Comparison of ENCODE assay signal across 11 cellular contexts in the genomic region with DNA sequence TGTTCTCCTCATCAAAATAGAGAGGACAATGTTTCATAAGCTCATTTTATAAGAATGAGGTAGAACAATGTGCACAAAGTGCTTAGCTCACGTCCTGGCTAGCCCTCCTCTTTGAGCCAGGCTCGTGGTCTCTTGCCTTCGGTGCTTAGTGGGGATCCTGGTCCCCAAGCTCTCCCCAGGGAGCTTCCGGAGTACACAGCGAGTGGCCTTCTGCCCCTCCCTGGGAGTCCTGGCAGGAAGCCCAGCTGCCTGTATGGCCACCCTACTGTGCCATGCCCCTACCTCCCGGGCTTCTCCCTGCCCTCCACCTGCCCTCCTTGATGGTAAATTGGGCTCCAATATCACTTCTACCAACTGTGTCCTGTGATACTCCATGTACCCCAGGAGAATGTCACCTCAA. TPM values are rescaled to one million over a fixed set of nuclear protein-coding genes. Genes with fewer than 3 reads are reported as not detected.
DNase-seq lines count a peak whose midpoint lies in the region; ATAC-seq and TF ChIP-seq lines count a peak whose summit lies in the region.
"Had no signal": no experiment of that assay in that cellular context is flagged by ENCODE, and none has a peak within 500 bp of the region (broad histone marks: within the 10 kb centered on the region; RNA-seq: fewer than 3 reads in every experiment).

No MANE protein-coding gene starts in this region.

- no peak overlapping the region for H2AFZ ChIP-seq in OCI-LY3 (ENCODE audit: low read depth, low read length)

- no peak for TF ChIP-seq POLR2A in thyroid gland (IDR thresholded peaks at IDR 0.05)

- H3K36me3 Mint-ChIP-seq in endothelial cell (ENCODE audit: low read depth, unreplicated experiment) = peaks cover 8% of the 10 kb centered on the region

- no peaks in the 10 kb centered on the region for H3K9me3 ChIP-seq in OCI-LY3 (ENCODE audit: insufficient read depth, low read length)
- H3K9me3 ChIP-seq in esophagus (ENCODE audit: control insufficient read depth in 2 of 2, insufficient read depth in 1 of 2, low read depth in 1 of 2, low read length in 1 of 2) = no peaks in the 10 kb centered on the region
- H3K9me3 ChIP-seq in thyroid gland = no peaks in the 10 kb centered on the region

- H3K27me3 Mint-ChIP-seq in endothelial cell (ENCODE audit: unreplicated experiment) = peaks cover 6% of the 10 kb centered on the region

- no peaks in the 10 kb centered on the region for H3K4me1 Mint-ChIP-seq in endothelial cell (ENCODE audit: unreplicated experiment)

- TF ChIP-seq CTCF in OCI-LY3 (IDR thresholded peaks at IDR 0.05; ENCODE audit: low read depth, low read length) (no peak), thyroid gland (IDR thresholded peaks at IDR 0.05) (no peak), endothelial cell (IDR thresholded peaks at IDR 0.05; ENCODE audit: unreplicated experiment) (no peak)

- peak overlapping the region; percentile 83 for H3K4me2 ChIP-seq in OCI-LY3 (ENCODE audit: low read length)

- no peaks in the 10 kb centered on the region for H3K27me3 ChIP-seq in OCI-LY3 (ENCODE audit: low read depth, low read length)
- H3K27me3 ChIP-seq in esophagus (ENCODE audit: control insufficient read depth in 1 of 2, insufficient read depth in 2 of 2, low read length in 2 of 2) = no peaks in the 10 kb centered on the region
- H3K27me3 ChIP-seq in thyroid gland = no peaks in the 10 kb centered on the region
- H3K27me3 ChIP-seq: cardiac muscle cell had no signal

- no peak overlapping the region for H3K27ac Mint-ChIP-seq in endothelial cell (ENCODE audit: unreplicated experiment)

- peaks cover under 1% of the 10 kb centered on the region; the same call in 1 of the 2 replicates for H4K20me1 ChIP-seq in OCI-LY3 (ENCODE audit: insufficient read depth, low read length)

- H3K79me2 ChIP-seq in OCI-LY3 (ENCODE audit: low read length) = peaks cover under 1% of the 10 kb centered on the region; the same call in 1 of the 2 replicates

- no peak for ATAC-seq in HG02973 (IDR thresholded peaks at IDR 0.05; ENCODE audit: unreplicated experiment)

- peak overlapping the region; percentile 69 for H3K4me3 ChIP-seq in OCI-LY3 (ENCODE audit: low read length)
- peak overlapping the region; percentile 12 to 41 for H3K4me3 ChIP-seq in esophagus (ENCODE audit: low read depth in 1 of 2, low read length in 2 of 2)
- H3K4me3 ChIP-seq in thyroid gland (replicated peaks in 1 of 3) = no peak overlapping the region
- H3K4me3 ChIP-seq: cardiac muscle cell had no signal

- H3K9ac ChIP-seq in OCI-LY3 (ENCODE audit: low read length) = peak overlapping the region; percentile 71

- DNase-seq in activated T-cell treated with anti-CD3 and anti-CD28 coated beads, Interleukin-2, amount 50 U/mL, for 1 hour = peak; percentile 39
- DNase-seq in activated T-cell treated with anti-CD3 and anti-CD28 coated beads for 4 hours (no peak), thyroid gland (peak; percentile 55 to 60), NCI-H1694 (lab: John Stamatoyannopoulos, UW) (no peak), endothelial cell (ENCODE audit: low spot score) (no peak)
- DNase-seq: NCI-H1930 had no signal

- peaks cover 45% of the 10 kb centered on the region for H3K36me3 ChIP-seq in OCI-LY3 (replicated peaks; ENCODE audit: low read depth, low read length)
- peaks cover 0 to 14% of the 10 kb centered on the region in 2 donors for H3K36me3 ChIP-seq in esophagus (ENCODE audit: control insufficient read depth in 2 of 2, insufficient read depth in 2 of 2, low read length in 1 of 2)
- H3K36me3 ChIP-seq in thyroid gland = peaks cover 3 to 6% of the 10 kb centered on the region in 2 donors

- intact Hi-C loops in thyroid gland (cut with DNase I) = no loop called here

- no peaks in the 10 kb centered on the region for H3K9me3 Mint-ChIP-seq in endothelial cell (ENCODE audit: unreplicated experiment)

- H3K27ac ChIP-seq in OCI-LY3 (ENCODE audit: low read length) (peak overlapping the region; percentile 87), esophagus (ENCODE audit: low read depth in 2 of 2, low read length in 1 of 2) (peak overlapping the region; percentile 41 to 62), thyroid gland (peak overlapping the region in 1 of 3 donors; percentile 81)
- H3K27ac ChIP-seq: C4-2B, cardiac muscle cell had no signal

- no peak overlapping the region for H3K4me3 Mint-ChIP-seq in endothelial cell (ENCODE audit: unreplicated experiment)

- 60 to 65% methylated on average over 6 of the region's 6 CpGs for WGBS in esophagus, 2 donors
- WGBS in thyroid gland, 2 donors = 39 to 52% methylated on average over 3 to 6 of the region's 6 CpGs

- H3K4me1 ChIP-seq in OCI-LY3 (ENCODE audit: low read length) = peaks cover 58% of the 10 kb centered on the region
- peaks cover 0 to 15% of the 10 kb centered on the region in 2 donors for H3K4me1 ChIP-seq in esophagus (ENCODE audit: control insufficient read depth in 2 of 2, insufficient read depth in 2 of 2, low read length in 1 of 2)
- peaks cover 38 to 87% of the 10 kb centered on the region in 2 donors for H3K4me1 ChIP-seq in thyroid gland

RNA-seq across cellular contexts. Expression of gene MYO1G, which starts 0.9 kb away (rescaled TPM):
- polyA plus RNA-seq in esophagus = 1 to 10 TPM; 2.2 to 2.3 TPM
- 1 to 10 TPM in 3 of 4 donors, under 1 TPM in 1; 0.78 to 3.8 (median 2.0) TPM for total RNA-seq in thyroid gland
- 0.13 TPM for total RNA-seq in endothelial cell (ENCODE audit: unreplicated experiment)

RNA-seq across cellular contexts. Expression of gene CCM2, which starts 22.0 kb away (rescaled TPM):
- polyA plus RNA-seq in esophagus = 10 to 100 TPM; 20.2 to 24.0 TPM
- 10 to 100 TPM; 19.4 to 29.2 (median 24.3) TPM for total RNA-seq in thyroid gland
- total RNA-seq in endothelial cell (ENCODE audit: unreplicated experiment) = 59.8 TPM

Comparison
In these comparisons a context has a peak if more than half of its experiments do, and no peak if none do; other contexts are left out.
1. DNase-seq: peak in activated T-cell treated with anti-CD3 and anti-CD28 coated beads, Interleukin-2, amount 50 U/mL, for 1 hour (single experiment) and thyroid gland (2 of 2); none in activated T-cell treated with anti-CD3 and anti-CD28 coated beads for 4 hours (single experiment), NCI-H1694 (single experiment) and endothelial cell (single experiment).
2. H3K4me3 ChIP-seq: peak in OCI-LY3 (single experiment) and esophagus (2 of 2); none in thyroid gland (0 of 3).